ENCODE assay signal across 1 cellular context in genomic region chr17:42667088-42667951, GRCh38.
TF ChIP-seq lines count a peak whose summit lies in the region.

No MANE protein-coding gene starts in this region.

TF ChIP-seq in GM23338, 12 proteins besides CTCF, POLR2A, EP300 and RAD21 (continued from another document):
- TF ChIP-seq ZNF462 (CRISPR knock-in tag; IDR thresholded peaks at IDR 0.05) (no peak), CREB1 (CRISPR knock-in tag; IDR thresholded peaks at IDR 0.05; ENCODE audit: low read depth) (no peak), ZNF114 (CRISPR knock-in tag; IDR thresholded peaks at IDR 0.05) (no peak)
